11 cellular contexts compared by ENCODE assay signal in the genomic region with DNA sequence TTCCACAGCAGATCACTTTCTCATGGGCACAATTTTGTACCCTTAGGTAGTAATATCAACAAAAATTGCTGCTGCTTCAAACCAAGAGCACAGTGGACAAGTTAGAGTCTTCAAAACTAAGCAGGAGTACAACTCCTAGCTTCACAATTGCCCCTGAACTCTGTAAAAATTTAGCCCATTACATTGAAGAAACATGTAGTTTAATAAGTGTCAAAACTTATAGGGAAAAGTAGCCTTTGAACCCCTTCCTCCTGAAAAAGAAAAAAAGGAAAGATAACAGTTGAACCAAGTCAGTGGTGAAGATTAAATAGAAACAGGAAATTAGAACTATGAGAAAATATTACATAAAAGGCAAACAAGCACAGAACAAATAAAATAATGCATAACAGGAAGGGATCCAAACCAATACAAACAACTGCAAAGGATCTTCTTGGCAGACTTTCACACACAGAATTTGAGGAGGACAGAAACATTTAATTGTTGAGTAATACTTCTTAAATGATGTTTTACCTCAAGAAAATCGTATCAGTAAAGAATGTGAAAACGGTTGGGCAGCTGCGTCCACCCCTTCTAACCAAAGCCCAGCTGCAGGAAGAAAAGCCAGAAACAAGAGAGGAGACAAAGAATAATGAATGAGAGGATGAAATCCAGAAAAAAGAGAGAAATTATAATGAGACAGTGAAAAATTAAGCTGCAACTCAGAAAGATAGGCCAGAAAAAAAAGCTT.
DNase-seq lines count a peak whose midpoint lies in the region; ATAC-seq and TF ChIP-seq lines count a peak whose summit lies in the region.
"Had no signal": no experiment of that assay in that cellular context is flagged by ENCODE, and none has a peak within 500 bp of the region (broad histone marks: within the 10 kb centered on the region; RNA-seq: fewer than 3 reads in every experiment).

No MANE protein-coding gene starts in this region.

- POLR2A ChIA-PET in AG04450 (lab: Yijun Ruan, JAX) = no interaction called here

- H3K4me3 ChIP-seq in AG04450 (ENCODE audit: low read depth, low read length) = no peak overlapping the region
- H3K4me3 ChIP-seq: pancreas had no signal

- peaks cover 14% of the 10 kb centered on the region for H3K4me1 Mint-ChIP-seq in chondrocyte (ENCODE audit: low read depth)

- ATAC-seq in HG02759 (IDR thresholded peaks at IDR 0.05; ENCODE audit: unreplicated experiment) (peak; percentile 2), HG03354 (IDR thresholded peaks at IDR 0.05; ENCODE audit: poor library complexity, severe bottlenecking, unreplicated experiment) (no peak)
- ATAC-seq: CD8-positive, alpha-beta T cell had no signal

- TF ChIP-seq CTCF in AG04450 (IDR thresholded peaks at IDR 0.05; ENCODE audit: low read depth, low read length) (no peak), chondrocyte (IDR thresholded peaks at IDR 0.05) (no peak)

- peaks cover 26% of the 10 kb centered on the region for H3K9me3 Mint-ChIP-seq in chondrocyte (ENCODE audit: low read depth)

- peak overlapping the region; percentile 45 for H3K27ac Mint-ChIP-seq in chondrocyte (ENCODE audit: unreplicated experiment)
- H3K27ac Mint-ChIP-seq: CD8-positive, alpha-beta T cell had no signal

- H3K9me3 ChIP-seq in AG04450 (ENCODE audit: control insufficient read depth, insufficient read depth, low read length) = no peaks in the 10 kb centered on the region
- H3K9me3 ChIP-seq: pancreas had no signal

- peak; percentile 47 for DNase-seq in AG04450 (ENCODE audit: low read depth, low spot score)
- no peak for DNase-seq in chondrocyte (ENCODE audit: low spot score)
- peak; percentile 64 for DNase-seq in myocyte (ENCODE audit: low read depth)
- DNase-seq in RKO (ENCODE audit: low spot score) = no peak
- DNase-seq in NCI-H1105 (lab: John Stamatoyannopoulos, UW) = no peak
- DNase-seq in NCI-H226 = no peak
- DNase-seq: CD8-positive, alpha-beta T cell; cerebellar nuclear complex; pancreas had no signal

- H3K27ac ChIP-seq in AG04450 (ENCODE audit: low read depth, low read length) = no peak overlapping the region

- H3K27me3 Mint-ChIP-seq in chondrocyte (ENCODE audit: low read depth) = no peaks in the 10 kb centered on the region

- H3K4me3 Mint-ChIP-seq in chondrocyte (ENCODE audit: unreplicated experiment) = no peak overlapping the region
- H3K4me3 Mint-ChIP-seq: CD8-positive, alpha-beta T cell had no signal

- no peaks in the 10 kb centered on the region for H3K27me3 ChIP-seq in AG04450 (ENCODE audit: control insufficient read depth, insufficient read depth, low read length)
- H3K27me3 ChIP-seq: pancreas had no signal

- H3K36me3 Mint-ChIP-seq in chondrocyte (ENCODE audit: low read depth) = no peaks in the 10 kb centered on the region
- H3K36me3 Mint-ChIP-seq: CD8-positive, alpha-beta T cell had no signal

- CTCF ChIA-PET in AG04450 (lab: Charles Lee) = interaction anchor here (0.6 to 1.5 kb wide), 3 partner anchors 25 to 148 kb away, joined by 3 to 4 read pairs (median 3); no protein-coding TSS in a partner anchor

Comparison
In these comparisons a context has a peak if more than half of its experiments do, and no peak if none do; other contexts are left out.
1. DNase-seq: peak in AG04450 (single experiment) and myocyte (single experiment); none in chondrocyte (single experiment), RKO (single experiment), NCI-H1105 (single experiment) and NCI-H226 (single experiment).